In genomic region chr20:55174635-55175034, GRCh38 we compare ENCODE assay signal across 26 cellular contexts.
"Had no signal": no experiment of that assay in that cellular context is flagged by ENCODE, and none has a peak within 500 bp of the region (broad histone marks: within the 10 kb centered on the region; RNA-seq: fewer than 3 reads in every experiment).

No MANE protein-coding gene starts in this region.

- ATAC-seq: natural killer cell; right cardiac atrium; stimulated activated naive B cell treated with anti-CD40 and anti-IgM and Interleukin-4, amounts not matched to agents 10 μg/mL and 1 μg/mL and 100 μg/mL, for 72 hours; stimulated activated naive CD8-positive, alpha-beta T cell treated with anti-CD3 and anti-CD28 coated beads, Interleukin-15, Interleukin-2, amounts not matched to agents 100 U/mL and 50 U/mL, for 24 hours; upper lobe of right lung had no signal

- H3K27ac ChIP-seq: hepatocyte, left ventricle myocardium inferior, neural progenitor cell, neutrophil, ovary, skin epidermis, suprapubic skin, thoracic aorta, tibial artery, upper lobe of right lung had no signal

- H3K4me3 ChIP-seq: hepatocyte, left ventricle myocardium inferior, lung, neural progenitor cell, ovary, skin epidermis, suprapubic skin, thoracic aorta, tibial artery, upper lobe of right lung had no signal

- H3K27me3 ChIP-seq: hepatocyte, neural progenitor cell, neutrophil, ovary, suprapubic skin, tibial artery, upper lobe of right lung had no signal

- DNase-seq: islet precursor cell; left ventricle myocardium inferior; mesendoderm; naive B cell; natural killer cell; nephron progenitor cell; occipital lobe; ovary; retina; right cardiac atrium; stimulated activated CD4-positive, alpha-beta T cell treated with anti-CD3 and anti-CD28 coated beads, Interleukin-12 subunit alpha, Interleukin-12 subunit beta, amount 100 ng/mL, for 4 hours; stimulated activated CD4-positive, alpha-beta T cell treated with anti-CD3 and anti-CD28 coated beads, Interleukin-15, amount 100 ng/mL, for 24 hours; stimulated activated CD4-positive, alpha-beta T cell treated with anti-CD3 and anti-CD28 coated beads, Interleukin-2, amount 100 ng/mL, for 24 hours; stimulated activated CD4-positive, alpha-beta T cell treated with anti-CD3 and anti-CD28 coated beads, Interleukin-4, amount 100 ng/mL, for 1 hour; stimulated activated naive B cell treated with anti-CD40 and anti-IgM and Interleukin-4, amounts not matched to agents 10 μg/mL and 1 μg/mL and 100 μg/mL, for 72 hours; stimulated activated naive CD8-positive, alpha-beta T cell treated with anti-CD3 and anti-CD28 coated beads, Interleukin-15, Interleukin-2, amounts not matched to agents 100 U/mL and 50 U/mL, for 24 hours; tibial artery; trophoblast cell; upper lobe of right lung had no signal

- H3K9me3 ChIP-seq: neutrophil, ovary, suprapubic skin, thoracic aorta, upper lobe of right lung had no signal

- H3K4me1 ChIP-seq: neural progenitor cell, suprapubic skin, upper lobe of right lung had no signal

- H3K36me3 ChIP-seq: left ventricle myocardium inferior, neural progenitor cell, neutrophil, ovary, suprapubic skin, thoracic aorta, tibial artery, upper lobe of right lung had no signal
